ENCODE assay signal across 4 cellular contexts in genomic region chr5:101515721-101516120, GRCh38.
"Had no signal": no experiment of that assay in that cellular context is flagged by ENCODE, and none has a peak within 500 bp of the region (broad histone marks: within the 10 kb centered on the region; RNA-seq: fewer than 3 reads in every experiment).

No MANE protein-coding gene starts in this region.

- DNase-seq: IMR-90, KBM-7 had no signal

- H3K27ac ChIP-seq: HL-60 had no signal

- H3K4me3 ChIP-seq: K562 had no signal
